8 cellular contexts compared by ENCODE assay signal in genomic region chr10:69392481-69393000, GRCh38. TPM values are rescaled to one million over a fixed set of nuclear protein-coding genes. Genes with fewer than 3 reads are reported as not detected.
DNase-seq lines count a peak whose midpoint lies in the region; FAIRE-seq and TF ChIP-seq lines count a peak whose summit lies in the region.

No MANE protein-coding gene starts in this region.

- H2AFZ ChIP-seq in astrocyte (ENCODE audit: low read depth, low read length): no peak overlapping the region

- DNase-seq in GM06990 (ENCODE audit: extremely low read depth, insufficient read length) (peak; percentile 50), HFF-Myc (ENCODE audit: extremely low read depth, low read depth) (no peak), NCI-H1417 (lab: John Stamatoyannopoulos, UW) (peak; percentile 69 to 89 (median 74)), T-helper 9 cell (peak; percentile 70), astrocyte (ENCODE audit: low read depth) (peak; percentile 35), hippocampal formation (lab: John Stamatoyannopoulos, UW) (peak; percentile 59 to 61), small intestine (peak; percentile 82), cortex of kidney (lab: John Stamatoyannopoulos, UW) (no peak)

- no peaks in the 10 kb centered on the region for H3K27me3 Mint-ChIP-seq in astrocyte (ENCODE audit: low read depth, unreplicated experiment)

- no peaks in the 10 kb centered on the region for H3K9me3 Mint-ChIP-seq in astrocyte (ENCODE audit: unreplicated experiment)

- H3K4me1 Mint-ChIP-seq in astrocyte (ENCODE audit: low read depth, unreplicated experiment): no peaks in the 10 kb centered on the region

- TF ChIP-seq CTCF in GM06990 (IDR thresholded peaks at IDR 0.05; ENCODE audit: insufficient read depth, low read length, poor library complexity, severe bottlenecking) (peak; percentile 97), HFF-Myc (IDR thresholded peaks at IDR 0.05; ENCODE audit: low read depth, low read length, missing control alignments) (peak; percentile 97), astrocyte (IDR thresholded peaks at IDR 0.05; ENCODE audit: insufficient read depth, low read depth, low read length) (peak; percentile 95)

- H3K27ac Mint-ChIP-seq in astrocyte (ENCODE audit: unreplicated experiment): no peak overlapping the region

- no peak overlapping the region for H3K9ac ChIP-seq in astrocyte (ENCODE audit: low read length)

- no peak overlapping the region for H3K4me3 ChIP-seq in GM06990 (replicated peaks; ENCODE audit: low read depth, low read length)
- no peak overlapping the region for H3K4me3 ChIP-seq in HFF-Myc (replicated peaks; ENCODE audit: low read depth, low read length)
- H3K4me3 ChIP-seq in astrocyte (ENCODE audit: insufficient read depth, low read depth, low read length): no peak overlapping the region
- no peak overlapping the region for H3K4me3 ChIP-seq in small intestine (ENCODE audit: low read depth in 1 of 2, low read length in 2 of 2)

- H3K36me3 Mint-ChIP-seq in astrocyte (ENCODE audit: low read depth, unreplicated experiment): peaks cover 23% of the 10 kb centered on the region

- no peaks in the 10 kb centered on the region for H3K79me2 ChIP-seq in astrocyte (ENCODE audit: insufficient read depth, low read length)

- no peak overlapping the region for H3K4me3 Mint-ChIP-seq in astrocyte (ENCODE audit: unreplicated experiment)

- H3K36me3 ChIP-seq in GM06990 (ENCODE audit: control insufficient read depth, insufficient read depth, low read length) (peaks cover 21% of the 10 kb centered on the region), astrocyte (ENCODE audit: insufficient read depth, low read length) (peaks cover 19% of the 10 kb centered on the region), small intestine (ENCODE audit: control insufficient read depth in 2 of 2, insufficient read depth in 2 of 2, low read length in 2 of 2) (peaks cover 0 to 10% of the 10 kb centered on the region in 2 donors)

- peaks cover 13% of the 10 kb centered on the region for H4K20me1 ChIP-seq in astrocyte (ENCODE audit: insufficient read depth, low read length)

- H3K4me2 ChIP-seq in astrocyte (ENCODE audit: low read length): no peak overlapping the region

- no peaks in the 10 kb centered on the region for H3K27me3 ChIP-seq in GM06990 (replicated peaks; ENCODE audit: control insufficient read depth, insufficient read depth, low read length)
- H3K27me3 ChIP-seq in astrocyte (ENCODE audit: insufficient read depth, low read length): no peaks in the 10 kb centered on the region
- H3K27me3 ChIP-seq in small intestine (ENCODE audit: control insufficient read depth in 2 of 2, insufficient read depth in 2 of 2, low read length in 2 of 2): no peaks in the 10 kb centered on the region

- peak; percentile 32 for FAIRE-seq in astrocyte (lab: Jason Lieb, UNC)
- FAIRE-seq in small intestine (lab: Jason Lieb, UNC): no peak

- 11 to 27% (median 13%) methylated on average over 3 to 7 of the region's 7 CpGs for WGBS in small intestine, 3 donors

- no peaks in the 10 kb centered on the region for H3K9me3 ChIP-seq in astrocyte (ENCODE audit: insufficient read depth, low read depth, low read length)
- no peaks in the 10 kb centered on the region for H3K9me3 ChIP-seq in small intestine (ENCODE audit: control insufficient read depth, low read depth)

- peaks cover 10% of the 10 kb centered on the region for H3K4me1 ChIP-seq in astrocyte (ENCODE audit: insufficient read depth, low read length)
- H3K4me1 ChIP-seq in small intestine (ENCODE audit: control insufficient read depth in 2 of 2, insufficient read depth in 1 of 2, low read depth in 1 of 2, low read length in 1 of 2): no peaks in the 10 kb centered on the region

- no peak overlapping the region for H3K27ac ChIP-seq in astrocyte (ENCODE audit: low read depth, low read length)
- no peak overlapping the region for H3K27ac ChIP-seq in small intestine (ENCODE audit: low read depth in 1 of 2, low read length in 1 of 2)

RNA-seq across cellular contexts. Expression of gene TACR2, which starts 24.2 kb away (rescaled TPM):
- total RNA-seq in astrocyte: not detected in 2 replicates
- polyA plus RNA-seq in small intestine: 1 to 10 TPM in 1 of 3 donors, under 1 TPM in 1, not detected in 1; 0.81 to 4.0 TPM

RNA-seq across cellular contexts. Expression of gene TSPAN15, which starts 58.7 kb away (rescaled TPM):
- 8.7 and 9.4 TPM in 2 replicates for total RNA-seq in astrocyte
- 10 to 100 TPM; 43.2 to 72.1 (median 47.0) TPM for polyA plus RNA-seq in small intestine

Comparison
In these comparisons a context has a peak if more than half of its experiments do, and no peak if none do; other contexts are left out.
1. DNase-seq: peak in GM06990 (single experiment), NCI-H1417 (3 of 3), T-helper 9 cell (single experiment), astrocyte (single experiment), hippocampal formation (2 of 2) and small intestine (single experiment); none in HFF-Myc (single experiment) and cortex of kidney (single experiment).
2. Peak in every context shown above with its lines, with median percentiles within 50 percentile points of each other: CTCF ChIP-seq.